ENCODE assay signal across 15 cellular contexts in genomic region chr11:41878158-41878557, GRCh38.
A peak's percentile ranks its signal among the peaks of the same experiment; 100 is the strongest.
DNase-seq lines count a peak whose midpoint lies in the region; ATAC-seq and TF ChIP-seq lines count a peak whose summit lies in the region.
"Had no signal": no experiment of that assay in that cellular context is flagged by ENCODE, and none has a peak within 500 bp of the region (broad histone marks: within the 10 kb centered on the region; RNA-seq: fewer than 3 reads in every experiment).

No MANE protein-coding gene starts in this region.

- no peak for TF ChIP-seq CTCF in RWPE2 (IDR thresholded peaks at IDR 0.05; ENCODE audit: poor library complexity, severe bottlenecking)
- no peak for TF ChIP-seq CTCF in fibroblast of mammary gland (conservative IDR thresholded peaks at IDR 0.05; ENCODE audit: control insufficient read depth, insufficient read depth, low read depth, low read length)

- H3K4me3 ChIP-seq in RWPE2 (ENCODE audit: severe bottlenecking) (no peak overlapping the region), fibroblast of mammary gland (ENCODE audit: control insufficient read depth, low read depth, low read length) (no peak overlapping the region)
- H3K4me3 ChIP-seq: GM23248 had no signal

- no peaks in the 10 kb centered on the region for H3K4me1 ChIP-seq in RWPE2 (ENCODE audit: insufficient read depth, poor library complexity, severe bottlenecking)

- H3K27ac ChIP-seq in RWPE2 (ENCODE audit: poor library complexity, severe bottlenecking): no peak overlapping the region
- H3K27ac ChIP-seq: GM23248, HL-60, RWPE1 had no signal

- peak; percentile 43 for DNase-seq in EH (ENCODE audit: low read depth)
- DNase-seq in RWPE2 (ENCODE audit: low spot score): no peak
- peak; percentile 6 for DNase-seq in fibroblast of mammary gland (ENCODE audit: low read depth)
- peak; percentile 36 for DNase-seq in putamen (ENCODE audit: low spot score)
- no peak for DNase-seq in 8988T
- no peak for DNase-seq in NCI-H1436 (lab: John Stamatoyannopoulos, UW)
- DNase-seq in germinal center (ENCODE audit: low spot score): no peak
- DNase-seq: AML-193, GM23248, NCI-H1417 treated with DMSO at 0.1 percent for 48 hours, NCI-H2029, NCI-H2171 treated with DMSO at 0.1 percent for 48 hours, NCI-H748 treated with DMSO at 0.1 percent for 48 hours had no signal

- H3K9me3 ChIP-seq in RWPE2 (ENCODE audit: severe bottlenecking): no peaks in the 10 kb centered on the region

- H3K36me3 ChIP-seq in RWPE2 (ENCODE audit: low read depth): no peaks in the 10 kb centered on the region

- ATAC-seq in RWPE2 (ENCODE audit: low read depth): 0 out of 3 replicates have a peak, but pooled peaks have one; percentile 44

- H3K27me3 ChIP-seq in RWPE2 (ENCODE audit: insufficient read depth, poor library complexity, severe bottlenecking): no peaks in the 10 kb centered on the region

Comparison
In these comparisons a context has a peak if more than half of its experiments do, and no peak if none do; other contexts are left out.
1. DNase-seq: peak in EH (single experiment), fibroblast of mammary gland (single experiment) and putamen (single experiment); none in RWPE2 (single experiment), 8988T (single experiment), NCI-H1436 (single experiment) and germinal center (single experiment).